In the genomic region with DNA sequence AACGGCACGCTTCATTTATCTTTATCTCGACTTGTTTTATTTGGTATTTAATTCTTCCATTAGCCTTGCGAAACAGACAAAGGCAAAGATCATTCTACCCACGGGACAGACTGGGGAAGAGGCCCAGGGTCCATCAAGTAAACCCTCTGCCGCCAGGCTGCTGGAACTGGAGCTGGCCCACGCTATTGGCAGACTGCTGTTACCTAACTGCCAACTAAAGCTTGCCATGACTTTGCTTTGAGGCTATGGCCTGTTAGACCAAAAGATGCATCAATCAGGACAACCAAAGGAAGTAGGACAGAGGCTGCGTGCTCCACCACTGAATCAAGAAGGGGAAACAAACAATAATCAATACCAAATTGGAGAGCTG, we compare ENCODE assay signal across 1 cellular context.
TF ChIP-seq lines count a peak whose summit lies in the region.

No MANE protein-coding gene starts in this region.

TF ChIP-seq in GM12878, 131 proteins besides CTCF, POLR2A, EP300 and RAD21:
- TF ChIP-seq SRF (IDR thresholded peaks at IDR 0.05; ENCODE audit: low read depth in 2 of 2, low read length in 2 of 2) (no peak), SREBF1 (IDR thresholded peaks at IDR 0.05; ENCODE audit: low read length) (no peak), SIN3A (IDR thresholded peaks at IDR 0.05; ENCODE audit: low read depth, low read length) (no peak), POLR2AphosphoS2 (IDR thresholded peaks at IDR 0.05; ENCODE audit: low read depth, low read length) (no peak)
- TF ChIP-seq, protein P1, sequence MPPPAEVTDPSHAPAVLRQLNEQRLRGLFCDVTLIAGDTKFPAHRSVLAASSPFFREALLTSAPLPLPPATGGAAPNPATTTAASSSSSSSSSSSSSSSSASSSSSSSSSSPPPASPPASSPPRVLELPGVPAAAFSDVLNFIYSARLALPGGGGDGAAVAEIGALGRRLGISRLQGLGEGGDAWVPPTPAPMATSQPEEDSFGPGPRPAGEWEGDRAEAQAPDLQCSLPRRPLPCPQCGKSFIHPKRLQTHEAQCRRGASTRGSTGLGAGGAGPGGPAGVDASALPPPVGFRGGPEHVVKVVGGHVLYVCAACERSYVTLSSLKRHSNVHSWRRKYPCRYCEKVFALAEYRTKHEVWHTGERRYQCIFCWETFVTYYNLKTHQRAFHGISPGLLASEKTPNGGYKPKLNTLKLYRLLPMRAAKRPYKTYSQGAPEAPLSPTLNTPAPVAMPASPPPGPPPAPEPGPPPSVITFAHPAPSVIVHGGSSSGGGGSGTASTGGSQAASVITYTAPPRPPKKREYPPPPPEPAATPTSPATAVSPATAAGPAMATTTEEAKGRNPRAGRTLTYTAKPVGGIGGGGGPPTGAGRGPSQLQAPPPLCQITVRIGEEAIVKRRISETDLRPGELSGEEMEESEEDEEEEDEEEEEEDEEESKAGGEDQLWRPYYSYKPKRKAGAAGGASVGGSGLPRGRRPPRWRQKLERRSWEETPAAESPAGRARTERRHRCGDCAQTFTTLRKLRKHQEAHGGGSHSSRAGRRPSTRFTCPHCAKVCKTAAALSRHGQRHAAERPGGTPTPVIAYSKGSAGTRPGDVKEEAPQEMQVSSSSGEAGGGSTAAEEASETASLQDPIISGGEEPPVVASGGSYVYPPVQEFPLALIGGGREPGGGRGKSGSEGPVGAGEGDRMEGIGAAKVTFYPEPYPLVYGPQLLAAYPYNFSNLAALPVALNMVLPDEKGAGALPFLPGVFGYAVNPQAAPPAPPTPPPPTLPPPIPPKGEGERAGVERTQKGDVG (CRISPR knock-in tag; IDR thresholded peaks at IDR 0.05) = no peak
